Comparison of ENCODE assay signal across 15 cellular contexts in genomic region chr1:96515430-96515829, GRCh38.
DNase-seq lines count a peak whose midpoint lies in the region; ATAC-seq lines count a peak whose summit lies in the region.
"Had no signal": no experiment of that assay in that cellular context is flagged by ENCODE, and none has a peak within 500 bp of the region (broad histone marks: within the 10 kb centered on the region; RNA-seq: fewer than 3 reads in every experiment).

No MANE protein-coding gene starts in this region.

- ATAC-seq in GM18520 (IDR thresholded peaks at IDR 0.05; ENCODE audit: unreplicated experiment) (peak; percentile 91), GM21381 (IDR thresholded peaks at IDR 0.05; ENCODE audit: unreplicated experiment) (peak; percentile 90), HG02943 (IDR thresholded peaks at IDR 0.05; ENCODE audit: low read depth, unreplicated experiment) (peak; percentile 92), HG03521 (IDR thresholded peaks at IDR 0.05; ENCODE audit: unreplicated experiment) (peak; percentile 92)
- no peak for ATAC-seq in activated T-cell treated with anti-CD3 and anti-CD28 coated beads, Interleukin-2, amount 50 U/mL, for 4 hours

- DNase-seq in activated T-cell treated with anti-CD3 and anti-CD28 coated beads, Interleukin-2, amount 50 U/mL, for 1 hour = no peak
- DNase-seq in SHP77 (lab: John Stamatoyannopoulos, UW) (no peak), NCI-H82 treated with DMSO at 0.1 percent for 48 hours (lab: John Stamatoyannopoulos, UW; ENCODE audit: unreplicated experiment) (no peak)
- no peak for DNase-seq in activated T-cell treated with anti-CD3 and anti-CD28 coated beads, Interleukin-2, amount 50 U/mL, for 4 hours
- DNase-seq: activated CD4-positive, alpha-beta T cell treated with anti-CD3 and anti-CD28 coated beads, Interleukin-2, amount 50 U/mL, for 4 hours; DND-41; erythroblast; NCI-H1436; ovary; uterus had no signal

- no peaks in the 10 kb centered on the region for H3K36me3 Mint-ChIP-seq in activated T-cell treated with anti-CD3 and anti-CD28 coated beads, Interleukin-2, amount 50 U/mL, for 4 hours (ENCODE audit: insufficient read depth)

- H3K4me1 Mint-ChIP-seq in activated T-cell treated with anti-CD3 and anti-CD28 coated beads, Interleukin-2, amount 50 U/mL, for 4 hours (ENCODE audit: low read depth) = no peaks in the 10 kb centered on the region
- H3K4me1 Mint-ChIP-seq: B cell had no signal

- no peaks in the 10 kb centered on the region for H3K9me3 Mint-ChIP-seq in activated T-cell treated with anti-CD3 and anti-CD28 coated beads, Interleukin-2, amount 50 U/mL, for 4 hours

- H3K4me3 Mint-ChIP-seq in activated T-cell treated with anti-CD3 and anti-CD28 coated beads, Interleukin-2, amount 50 U/mL, for 4 hours = no peak overlapping the region
- H3K4me3 Mint-ChIP-seq: B cell had no signal

- peaks cover 7% of the 10 kb centered on the region for H3K27me3 Mint-ChIP-seq in activated T-cell treated with anti-CD3 and anti-CD28 coated beads, Interleukin-2, amount 50 U/mL, for 4 hours (ENCODE audit: low read depth)
- H3K27me3 Mint-ChIP-seq: B cell had no signal

Comparison
In these comparisons a context has a peak if more than half of its experiments do, and no peak if none do; other contexts are left out.
1. ATAC-seq: peak in GM18520 (single experiment), GM21381 (single experiment), HG02943 (single experiment) and HG03521 (single experiment); none in activated T-cell treated with anti-CD3 and anti-CD28 coated beads, Interleukin-2, amount 50 U/mL, for 4 hours (0 of 2).